ENCODE assay signal across 12 cellular contexts in genomic region chr19:39199025-39199424, GRCh38.
A peak's percentile ranks its signal among the peaks of the same experiment; 100 is the strongest.
DNase-seq lines count a peak whose midpoint lies in the region; ATAC-seq, FAIRE-seq and TF ChIP-seq lines count a peak whose summit lies in the region.
"Had no signal": no experiment of that assay in that cellular context is flagged by ENCODE, and none has a peak within 500 bp of the region (broad histone marks: within the 10 kb centered on the region; RNA-seq: fewer than 3 reads in every experiment).

No MANE protein-coding gene starts in this region.

- peak; percentile 88 for DNase-seq in H54 (ENCODE audit: insufficient read length, low spot score)
- DNase-seq in WERI-Rb-1 = peak; percentile 46
- DNase-seq in head of caudate nucleus = peak in 41 of 42 donors; percentile 11 to 85 (median 66)
- DNase-seq in retinal pigment epithelial cell (ENCODE audit: low read depth) = peak; percentile 26
- no peak for DNase-seq in effector memory CD4-positive, alpha-beta T cell
- DNase-seq in effector CD4-positive, alpha-beta T cell = no peak
- DNase-seq: activated B cell treated with CpG ODN at 0.5 μM for 24 hours, amniotic stem cell, NCI-H226, tibial artery had no signal

- no peak for FAIRE-seq in H54 (lab: Jason Lieb, UNC)

- no peaks in the 10 kb centered on the region for H3K27me3 ChIP-seq in WERI-Rb-1 (ENCODE audit: insufficient read depth, low read depth, severe bottlenecking)
- H3K27me3 ChIP-seq in effector memory CD4-positive, alpha-beta T cell (replicated peaks; ENCODE audit: control insufficient read depth, insufficient read depth, low read length, poor library complexity, severe bottlenecking) = peaks cover 28% of the 10 kb centered on the region

- no peaks in the 10 kb centered on the region for H3K9me3 ChIP-seq in WERI-Rb-1 (ENCODE audit: severe bottlenecking)
- H3K9me3 ChIP-seq in effector memory CD4-positive, alpha-beta T cell (ENCODE audit: control insufficient read depth, low read length) = no peaks in the 10 kb centered on the region
- H3K9me3 ChIP-seq: tibial artery had no signal

- peaks cover 23% of the 10 kb centered on the region for H3K4me1 ChIP-seq in effector memory CD4-positive, alpha-beta T cell (ENCODE audit: control insufficient read depth, insufficient read depth, low read length, poor library complexity, severe bottlenecking)

- no peak overlapping the region for H3K27ac ChIP-seq in WERI-Rb-1
- H3K27ac ChIP-seq in effector memory CD4-positive, alpha-beta T cell (ENCODE audit: insufficient read depth, low read length, poor library complexity, severe bottlenecking) = no peak overlapping the region
- H3K27ac ChIP-seq: tibial artery had no signal

- H3K4me3 ChIP-seq in WERI-Rb-1 (ENCODE audit: low read depth, low read length) = no peak overlapping the region
- H3K4me3 ChIP-seq in retinal pigment epithelial cell (ENCODE audit: low read length) = no peak overlapping the region
- no peak overlapping the region for H3K4me3 ChIP-seq in effector memory CD4-positive, alpha-beta T cell (ENCODE audit: insufficient read depth, low read depth, low read length, poor library complexity, severe bottlenecking)
- H3K4me3 ChIP-seq: tibial artery had no signal

- intact Hi-C loops in head of caudate nucleus (cut with DNase I) = no loop called here

- ATAC-seq in GM18867 (IDR thresholded peaks at IDR 0.05; ENCODE audit: unreplicated experiment) = no peak
- no peak for ATAC-seq in GM21576 (IDR thresholded peaks at IDR 0.05; ENCODE audit: unreplicated experiment)

- H3K36me3 ChIP-seq in WERI-Rb-1 = no peaks in the 10 kb centered on the region
- no peaks in the 10 kb centered on the region for H3K36me3 ChIP-seq in effector memory CD4-positive, alpha-beta T cell (ENCODE audit: control insufficient read depth, insufficient read depth, low read length)
- H3K36me3 ChIP-seq: tibial artery had no signal

- no peak for TF ChIP-seq POLR2A in H54 (IDR thresholded peaks at IDR 0.05; ENCODE audit: low read depth, low read length)

- TF ChIP-seq CTCF in WERI-Rb-1 (IDR thresholded peaks at IDR 0.05; ENCODE audit: low read depth, low read length) (no peak), retinal pigment epithelial cell (conservative IDR thresholded peaks at IDR 0.05; ENCODE audit: low read depth, low read length) (no peak)

Comparison
In these comparisons a context has a peak if more than half of its experiments do, and no peak if none do; other contexts are left out.
1. DNase-seq: peak in H54 (single experiment), WERI-Rb-1 (single experiment), head of caudate nucleus (41 of 42) and retinal pigment epithelial cell (single experiment); none in effector memory CD4-positive, alpha-beta T cell (0 of 3) and effector CD4-positive, alpha-beta T cell (single experiment).